In genomic region chr1:236120725-236121153, GRCh38 we compare ENCODE assay signal across 11 cellular contexts. TPM values are rescaled to one million over a fixed set of nuclear protein-coding genes. Genes with fewer than 3 reads are reported as not detected.
DNase-seq lines count a peak whose midpoint lies in the region; ATAC-seq and TF ChIP-seq lines count a peak whose summit lies in the region.
"Had no signal": no experiment of that assay in that cellular context is flagged by ENCODE, and none has a peak within 500 bp of the region (broad histone marks: within the 10 kb centered on the region; RNA-seq: fewer than 3 reads in every experiment).

No MANE protein-coding gene starts in this region.

- peaks cover 53% of the 10 kb centered on the region for H3K27me3 Mint-ChIP-seq in activated T-cell treated with anti-CD3 and anti-CD28 coated beads, Interleukin-2, amount 50 U/mL, for 72 hours (ENCODE audit: low read depth)

- H3K27ac ChIP-seq in right atrium auricular region (no peak overlapping the region), upper lobe of right lung (no peak overlapping the region)
- H3K27ac ChIP-seq: SJSA1 had no signal

- intact Hi-C loops in cardiac septum (cut with DNase I): no loop called here
- intact Hi-C loops in upper lobe of right lung (cut with DNase I): no loop called here
- intact Hi-C loops in posterior cingulate gyrus (cut with DNase I): no loop called here

- H3K27ac Mint-ChIP-seq in activated T-cell treated with anti-CD3 and anti-CD28 coated beads, Interleukin-2, amount 50 U/mL, for 72 hours: peak overlapping the region; percentile 78

- peaks cover 0 to 2% of the 10 kb centered on the region in 2 donors for H3K36me3 Mint-ChIP-seq in activated T-cell treated with anti-CD3 and anti-CD28 coated beads, Interleukin-2, amount 50 U/mL, for 72 hours (ENCODE audit: insufficient read depth in 2 of 2)

- no peak overlapping the region for H3K4me3 ChIP-seq in right atrium auricular region
- H3K4me3 ChIP-seq in upper lobe of right lung: no peak overlapping the region
- H3K4me3 ChIP-seq: lung, SJSA1 had no signal

- peak; percentile 44 for ATAC-seq in HG02798 (IDR thresholded peaks at IDR 0.05; ENCODE audit: poor library complexity, unreplicated experiment)
- peak; percentile 62 for ATAC-seq in activated T-cell treated with anti-CD3 and anti-CD28 coated beads, Interleukin-2, amount 50 U/mL, for 72 hours (replicated peaks in 1 of 2)
- ATAC-seq in upper lobe of right lung: peak; percentile 19

- DNase-seq in cardiac septum (ENCODE audit: low spot score): peak; percentile 15
- no peak for DNase-seq in right atrium auricular region (ENCODE audit: low spot score)
- DNase-seq in activated T-cell treated with anti-CD3 and anti-CD28 coated beads, Interleukin-2, amount 50 U/mL, for 72 hours: peak in 1 of 2 donors; percentile 11
- DNase-seq in upper lobe of right lung: no peak
- DNase-seq in COLO829 (ENCODE audit: low spot score): no peak
- no peak for DNase-seq in COR-L47 (lab: John Stamatoyannopoulos, UW)
- no peak for DNase-seq in posterior cingulate gyrus
- DNase-seq: NCI-H1048 had no signal

- H3K4me1 ChIP-seq in right atrium auricular region (no peaks in the 10 kb centered on the region), upper lobe of right lung (no peaks in the 10 kb centered on the region)
- H3K4me1 ChIP-seq: SJSA1 had no signal

- H3K27me3 ChIP-seq in right atrium auricular region (no peaks in the 10 kb centered on the region), upper lobe of right lung (no peaks in the 10 kb centered on the region)
- H3K27me3 ChIP-seq: SJSA1 had no signal

- H3K4me1 Mint-ChIP-seq in activated T-cell treated with anti-CD3 and anti-CD28 coated beads, Interleukin-2, amount 50 U/mL, for 72 hours (ENCODE audit: low read depth): peaks cover 34% of the 10 kb centered on the region

- H3K9me3 ChIP-seq in right atrium auricular region (no peaks in the 10 kb centered on the region), upper lobe of right lung (no peaks in the 10 kb centered on the region)
- H3K9me3 ChIP-seq: SJSA1 had no signal

- H3K36me3 ChIP-seq in right atrium auricular region (no peaks in the 10 kb centered on the region), upper lobe of right lung (no peaks in the 10 kb centered on the region)
- H3K36me3 ChIP-seq: SJSA1 had no signal

- no peaks in the 10 kb centered on the region for H3K9me3 Mint-ChIP-seq in activated T-cell treated with anti-CD3 and anti-CD28 coated beads, Interleukin-2, amount 50 U/mL, for 72 hours

- no peak for TF ChIP-seq CTCF in right atrium auricular region (IDR thresholded peaks at IDR 0.05)
- TF ChIP-seq CTCF in upper lobe of right lung (IDR thresholded peaks at IDR 0.05): no peak

- peak overlapping the region; percentile 55 to 59 for H3K4me3 Mint-ChIP-seq in activated T-cell treated with anti-CD3 and anti-CD28 coated beads, Interleukin-2, amount 50 U/mL, for 72 hours

RNA-seq across cellular contexts. Expression of gene GPR137B, which starts 21.6 kb away (rescaled TPM):
- 44.6 TPM for total RNA-seq in cardiac septum
- 10 to 100 TPM; 22.7 to 39.7 TPM for total RNA-seq in right atrium auricular region
- 1 to 10 TPM; 4.7 to 7.1 TPM for total RNA-seq in activated T-cell treated with anti-CD3 and anti-CD28 coated beads, Interleukin-2, amount 50 U/mL, for 72 hours
- total RNA-seq in upper lobe of right lung: 26.5 TPM

RNA-seq across cellular contexts. Expression of gene NID1, which starts 55.8 kb away (rescaled TPM):
- 42.1 TPM for total RNA-seq in cardiac septum
- total RNA-seq in right atrium auricular region: 100 to 1,000 TPM in 1 of 2 donors, 10 to 100 TPM in 1; 95.1 to 112 TPM
- total RNA-seq in activated T-cell treated with anti-CD3 and anti-CD28 coated beads, Interleukin-2, amount 50 U/mL, for 72 hours: under 1 TPM; 0.12 to 0.29 TPM
- 60.5 TPM for total RNA-seq in upper lobe of right lung

Comparison
In these comparisons a context has a peak if more than half of its experiments do, and no peak if none do; other contexts are left out.
1. RNA of gene NID1, which starts 55.8 kb away (total RNA-seq): 95.1 to 112 TPM in right atrium auricular region, 60.5 TPM in upper lobe of right lung (single experiment) and 42.1 TPM in cardiac septum (single experiment); 0.12 to 0.29 TPM in activated T-cell treated with anti-CD3 and anti-CD28 coated beads, Interleukin-2, amount 50 U/mL, for 72 hours; every median in the first group is over 10 times any median in the second.
2. Peak in every context shown above with its lines, with median percentiles within 50 percentile points of each other: ATAC-seq.